In genomic region chr14:96893966-96894622, GRCh38 we compare ENCODE assay signal across 2 cellular contexts.
TF ChIP-seq lines count a peak whose summit lies in the region.

No MANE protein-coding gene starts in this region.

TF ChIP-seq in IMR-90, 13 proteins besides CTCF, POLR2A, EP300 and RAD21:
- TF ChIP-seq RCOR1 (IDR thresholded peaks at IDR 0.05; ENCODE audit: insufficient replicate concordance, low read length) (no peak), MAZ (IDR thresholded peaks at IDR 0.05; ENCODE audit: borderline replicate concordance, low read depth, low read length) (no peak), CEBPB (IDR thresholded peaks at IDR 0.05; ENCODE audit: low read depth, low read length) (no peak), MAFK (IDR thresholded peaks at IDR 0.05; ENCODE audit: low read depth, low read length) (no peak), BHLHE40 (IDR thresholded peaks at IDR 0.05; ENCODE audit: low read depth, low read length) (no peak), MXI1 (IDR thresholded peaks at IDR 0.05; ENCODE audit: borderline replicate concordance, low read depth, low read length) (no peak), FOS (IDR thresholded peaks at IDR 0.05; ENCODE audit: low read depth, low read length) (no peak), CHD1 (IDR thresholded peaks at IDR 0.05; ENCODE audit: low read depth, low read length) (no peak), SMC3 (IDR thresholded peaks at IDR 0.05; ENCODE audit: low read depth, low read length) (no peak), USF2 (IDR thresholded peaks at IDR 0.05; ENCODE audit: low read depth, low read length) (no peak), RFX5 (IDR thresholded peaks at IDR 0.05; ENCODE audit: low read depth, low read length) (no peak)

TF ChIP-seq in H1, 55 proteins besides CTCF, POLR2A, EP300 and RAD21:
- TF ChIP-seq RFX5 (IDR thresholded peaks at IDR 0.05; ENCODE audit: borderline replicate concordance, low read depth, low read length) (no peak), SP2 (IDR thresholded peaks at IDR 0.05; ENCODE audit: low read length) (no peak), CBX8 (IDR thresholded peaks at IDR 0.05; ENCODE audit: borderline replicate concordance, low read depth, low read length) (no peak), PHF8 (conservative IDR thresholded peaks at IDR 0.05; ENCODE audit: low read depth, low read length) (no peak), SP4 (IDR thresholded peaks at IDR 0.05; ENCODE audit: low read length) (no peak), SIN3A (conservative IDR thresholded peaks at IDR 0.05 in 1 of 2, IDR thresholded peaks at IDR 0.05 in 1 of 2; ENCODE audit: low read depth in 1 of 2, low read length in 2 of 2) (no peak), CHD2 (IDR thresholded peaks at IDR 0.05; ENCODE audit: low read length) (no peak), CBX5 (IDR thresholded peaks at IDR 0.05; ENCODE audit: low read depth, low read length) (no peak), HDAC2 (IDR thresholded peaks at IDR 0.05; ENCODE audit: borderline replicate concordance in 1 of 2, low read depth in 2 of 2, low read length in 2 of 2) (no peak), TAF1 (IDR thresholded peaks at IDR 0.05; ENCODE audit: low read depth, low read length) (no peak)
